ENCODE assay signal across 19 cellular contexts in the genomic region with DNA sequence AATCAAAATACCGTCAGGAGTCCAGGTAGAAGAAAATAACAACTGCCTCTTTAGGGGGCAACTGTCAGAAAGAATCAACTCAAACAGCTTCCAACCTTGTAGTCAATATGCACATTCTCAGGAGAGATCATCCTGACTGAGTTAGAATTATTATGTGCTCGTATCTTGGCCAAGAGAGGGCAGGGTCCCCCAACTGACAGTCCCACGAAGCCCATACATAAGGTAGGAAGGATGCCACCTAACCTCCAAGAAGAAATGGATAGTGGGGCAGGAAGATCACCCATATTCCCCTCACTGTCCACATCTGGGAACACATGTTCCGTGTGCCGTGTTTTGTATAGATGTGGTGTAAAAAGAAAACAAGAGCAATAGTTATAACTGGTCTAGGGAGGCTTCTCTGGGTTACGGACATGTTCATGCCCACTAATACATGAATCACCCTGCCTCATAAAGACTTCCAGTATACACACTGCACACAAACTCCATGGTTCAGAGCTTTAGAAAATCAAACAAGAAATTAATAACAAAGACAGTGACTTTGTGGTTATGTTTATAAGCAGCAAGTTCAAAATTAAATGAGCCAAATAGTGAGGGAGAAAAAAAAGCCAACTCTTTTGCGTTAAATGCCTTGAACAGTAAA.
"Had no signal": no experiment of that assay in that cellular context is flagged by ENCODE, and none has a peak within 500 bp of the region (broad histone marks: within the 10 kb centered on the region; RNA-seq: fewer than 3 reads in every experiment).

No MANE protein-coding gene starts in this region.

- H3K36me3 Mint-ChIP-seq: activated naive CD8-positive, alpha-beta T cell; natural killer cell had no signal

- H3K27me3 ChIP-seq: cardiac muscle cell, gastroesophageal sphincter, testis had no signal

- H3K27me3 Mint-ChIP-seq: activated CD4-positive, alpha-beta memory T cell treated with anti-CD3 and anti-CD28 coated beads, Interleukin-2, amount 10 ng/mL, durations not matched to agents 7 days and 5 days; activated naive CD8-positive, alpha-beta T cell had no signal

- H3K9me3 ChIP-seq: gastroesophageal sphincter, mucosa of descending colon, testis had no signal

- FAIRE-seq: colon, endothelial cell of umbilical vein had no signal

- ATAC-seq: activated CD4-positive, alpha-beta T cell treated with anti-CD3 and anti-CD28 coated beads for 36 hours; gastroesophageal sphincter; left colon; mucosa of descending colon; natural killer cell; stimulated activated naive CD8-positive, alpha-beta T cell treated with anti-CD3 and anti-CD28 coated beads, Interleukin-15, amount 100 ng/mL, for 72 hours had no signal

- H3K9me3 Mint-ChIP-seq: activated CD4-positive, alpha-beta memory T cell treated with anti-CD3 and anti-CD28 coated beads, Interleukin-2, amount 10 ng/mL, durations not matched to agents 7 days and 5 days; natural killer cell had no signal

- H3K27ac ChIP-seq: cardiac muscle cell, gastroesophageal sphincter, testis, WERI-Rb-1 had no signal

- H3K4me3 Mint-ChIP-seq: activated CD4-positive, alpha-beta memory T cell treated with anti-CD3 and anti-CD28 coated beads, Interleukin-2, amount 10 ng/mL, durations not matched to agents 7 days and 5 days; activated CD4-positive, alpha-beta T cell treated with anti-CD3 and anti-CD28 coated beads for 36 hours; activated naive CD8-positive, alpha-beta T cell; natural killer cell; stimulated activated naive CD8-positive, alpha-beta T cell treated with anti-CD3 and anti-CD28 coated beads, Interleukin-15, amount 100 ng/mL, for 72 hours had no signal

- DNase-seq: activated CD4-positive, alpha-beta memory T cell treated with anti-CD3 and anti-CD28 coated beads, Interleukin-2, amount 10 ng/mL, durations not matched to agents 7 days and 5 days; activated CD4-positive, alpha-beta T cell treated with anti-CD3 and anti-CD28 coated beads for 36 hours; activated gamma-delta T cell; activated T-cell treated with anti-CD3 and anti-CD28 coated beads, Interleukin-2, amount 50 U/mL, for 48 hours; amygdala; left colon; mucosa of descending colon; natural killer cell; stimulated activated CD4-positive, alpha-beta T cell treated with anti-CD3 and anti-CD28 coated beads, Interleukin-15, amount 100 ng/mL, for 24 hours; stimulated activated CD4-positive, alpha-beta T cell treated with anti-CD3 and anti-CD28 coated beads, Interleukin-4, amount 100 ng/mL, for 24 hours; stimulated activated naive CD8-positive, alpha-beta T cell treated with anti-CD3 and anti-CD28 coated beads, Interleukin-15, amount 100 ng/mL, for 72 hours; T-helper 1 cell; testis had no signal

- H3K36me3 ChIP-seq: cardiac muscle cell, gastroesophageal sphincter, WERI-Rb-1 had no signal

- H3K4me3 ChIP-seq: cardiac muscle cell, gastroesophageal sphincter, mucosa of descending colon, testis had no signal

- H3K4me1 Mint-ChIP-seq: activated CD4-positive, alpha-beta memory T cell treated with anti-CD3 and anti-CD28 coated beads, Interleukin-2, amount 10 ng/mL, durations not matched to agents 7 days and 5 days; activated CD4-positive, alpha-beta T cell treated with anti-CD3 and anti-CD28 coated beads for 36 hours; natural killer cell; stimulated activated naive CD8-positive, alpha-beta T cell treated with anti-CD3 and anti-CD28 coated beads, Interleukin-15, amount 100 ng/mL, for 72 hours had no signal

- H3K27ac Mint-ChIP-seq: activated CD4-positive, alpha-beta memory T cell treated with anti-CD3 and anti-CD28 coated beads, Interleukin-2, amount 10 ng/mL, durations not matched to agents 7 days and 5 days; activated CD4-positive, alpha-beta T cell treated with anti-CD3 and anti-CD28 coated beads for 36 hours; activated naive CD8-positive, alpha-beta T cell; natural killer cell; stimulated activated naive CD8-positive, alpha-beta T cell treated with anti-CD3 and anti-CD28 coated beads, Interleukin-15, amount 100 ng/mL, for 72 hours had no signal

- H3K4me1 ChIP-seq: testis had no signal
